ENCODE assay signal across 8 cellular contexts in the genomic region with DNA sequence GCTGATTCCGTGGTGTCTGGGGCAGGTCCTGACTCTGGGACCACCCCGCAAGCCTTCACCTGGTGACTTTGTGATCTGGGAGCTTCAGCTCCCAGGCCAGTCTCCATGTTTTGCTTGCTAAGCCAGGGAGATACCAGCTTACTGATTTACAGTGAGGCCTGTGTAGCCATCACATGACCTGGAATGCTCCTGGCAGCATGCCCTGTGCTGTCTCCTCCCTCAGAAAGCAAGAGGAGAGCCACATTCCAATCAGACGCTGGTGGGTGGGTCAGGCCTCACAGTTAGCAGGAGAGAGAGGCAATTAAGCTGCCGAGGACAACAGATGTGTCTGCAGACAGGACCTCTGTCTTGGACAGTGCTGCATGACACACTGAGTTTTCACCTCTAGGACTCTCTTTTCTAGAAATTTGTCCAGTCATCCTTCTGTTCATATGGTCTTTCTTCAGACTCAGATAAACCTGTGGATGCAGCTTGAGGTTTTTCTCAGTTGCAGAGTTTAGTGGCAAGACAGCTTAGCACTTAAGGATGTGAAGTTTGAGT. TPM values are rescaled to one million over a fixed set of nuclear protein-coding genes. Genes with fewer than 3 reads are reported as not detected.
DNase-seq lines count a peak whose midpoint lies in the region; ATAC-seq and TF ChIP-seq lines count a peak whose summit lies in the region.

No MANE protein-coding gene starts in this region.

- peak; percentile 59 for DNase-seq in COLO668 (lab: John Stamatoyannopoulos, UW; ENCODE audit: unreplicated experiment)
- DNase-seq in NCI-H146 treated with DMSO at 0.1 percent for 48 hours (lab: John Stamatoyannopoulos, UW; ENCODE audit: unreplicated experiment) = peak; percentile 26
- DNase-seq in cardiac septum (ENCODE audit: low spot score) = peak; percentile 90
- DNase-seq in prostate gland (ENCODE audit: low spot score) = peak; percentile 84
- DNase-seq in NCI-H2081 treated with DMSO at 0.1 percent for 48 hours (lab: John Stamatoyannopoulos, UW) = no peak
- DNase-seq in stimulated activated CD4-positive, alpha-beta T cell treated with anti-CD3 and anti-CD28 coated beads, Interleukin-15, amount 100 ng/mL, for 24 hours = no peak

- no peak for ATAC-seq in HG03460 (IDR thresholded peaks at IDR 0.05; ENCODE audit: unreplicated experiment)

- no peak for TF ChIP-seq POLR2A in prostate gland (IDR thresholded peaks at IDR 0.05)

- no peak for TF ChIP-seq CTCF in VCaP (conservative IDR thresholded peaks at IDR 0.05)
- TF ChIP-seq CTCF in prostate gland (IDR thresholded peaks at IDR 0.05) = peak in 1 of 4 experiments; percentile 9

- H3K4me3 ChIP-seq in prostate gland = no peak overlapping the region

- H3K27me3 ChIP-seq in prostate gland (replicated peaks; ENCODE audit: insufficient read depth) = no peaks in the 10 kb centered on the region

- H3K36me3 ChIP-seq in prostate gland = no peaks in the 10 kb centered on the region

- H3K4me1 ChIP-seq in prostate gland (replicated peaks) = no peaks in the 10 kb centered on the region

- WGBS in prostate gland = 30% methylated on average over 4 of the region's 4 CpGs

- H3K27ac ChIP-seq in VCaP = peak overlapping the region; percentile 88
- H3K27ac ChIP-seq in prostate gland = peak overlapping the region in 1 of 2 donors; percentile 55

- H3K9me3 ChIP-seq in prostate gland = no peaks in the 10 kb centered on the region

- intact Hi-C loops in cardiac septum (cut with DNase I) = loop anchor here (5.0 kb wide), 1 partner anchor 111 kb away; no protein-coding TSS in a partner anchor
- intact Hi-C loops in prostate gland (cut with DNase I) = no loop called here

RNA-seq across cellular contexts. Expression of gene GRPEL2, which starts 24.4 kb away (rescaled TPM):
- total RNA-seq in cardiac septum (11.0 TPM), prostate gland (10 to 100 TPM; 11.1 to 12.0 TPM)

RNA-seq across cellular contexts. Expression of gene PCYOX1L, which starts 37.0 kb away (rescaled TPM):
- total RNA-seq in cardiac septum (4.3 TPM), prostate gland (10 to 100 TPM in 1 of 2 donors, 1 to 10 TPM in 1; 7.7 to 20.7 TPM)

RNA-seq across cellular contexts. Expression of gene AFAP1L1, which starts 49.2 kb away (rescaled TPM):
- total RNA-seq in cardiac septum = 55.2 TPM
- 10 to 100 TPM in 1 of 2 donors, 1 to 10 TPM in 1; 8.4 to 10.3 TPM for total RNA-seq in prostate gland

RNA-seq across cellular contexts. Expression of gene IL17B, which starts 58.2 kb away (rescaled TPM):
- total RNA-seq in cardiac septum = not detected
- total RNA-seq in prostate gland = 1 to 10 TPM in 1 of 2 donors, not detected in 1; 9.3 TPM

Comparison
In these comparisons a context has a peak if more than half of its experiments do, and no peak if none do; other contexts are left out.
1. DNase-seq: peak in COLO668 (single experiment), NCI-H146 treated with DMSO at 0.1 percent for 48 hours (single experiment), cardiac septum (single experiment) and prostate gland (single experiment); none in NCI-H2081 treated with DMSO at 0.1 percent for 48 hours (single experiment) and stimulated activated CD4-positive, alpha-beta T cell treated with anti-CD3 and anti-CD28 coated beads, Interleukin-15, amount 100 ng/mL, for 24 hours (single experiment).